19 cellular contexts compared by ENCODE assay signal in the genomic region with DNA sequence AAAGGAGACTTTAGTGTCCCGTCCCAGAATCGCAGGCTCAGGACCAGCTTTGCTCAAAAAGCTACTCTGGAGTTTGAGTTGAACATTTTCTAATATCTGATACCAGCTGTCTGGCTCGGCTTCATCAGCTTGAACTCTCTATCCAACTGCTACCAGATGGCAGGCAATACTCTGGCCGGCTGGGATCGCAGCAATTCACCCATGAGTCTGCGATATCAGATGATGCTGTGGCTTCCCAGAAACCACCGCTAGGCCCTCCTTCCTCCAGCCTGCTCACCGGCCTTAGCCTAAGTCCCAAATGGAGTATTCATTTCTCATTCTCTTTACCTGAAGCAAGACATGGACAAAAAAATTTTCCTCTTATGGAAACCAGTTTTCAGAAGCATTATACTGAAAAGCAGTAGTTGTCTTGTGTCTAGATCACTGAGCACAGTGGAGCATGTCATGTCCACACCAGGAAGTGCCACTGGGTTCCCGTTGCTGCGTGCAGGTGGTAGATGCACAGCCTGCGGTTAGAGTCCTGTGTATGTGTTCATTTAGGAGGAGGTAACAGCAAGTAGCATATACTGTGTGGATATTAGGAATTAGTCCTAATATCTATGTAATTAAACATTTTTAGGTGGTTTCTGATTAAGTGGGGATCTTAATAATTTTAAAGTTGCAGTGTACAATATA.
DNase-seq lines count a peak whose midpoint lies in the region; ATAC-seq and TF ChIP-seq lines count a peak whose summit lies in the region.
"Had no signal": no experiment of that assay in that cellular context is flagged by ENCODE, and none has a peak within 500 bp of the region (broad histone marks: within the 10 kb centered on the region; RNA-seq: fewer than 3 reads in every experiment).

No MANE protein-coding gene starts in this region.

- H4K8ac ChIP-seq in trophoblast cell (ENCODE audit: low read depth, low read length) = no peak overlapping the region

- intact Hi-C loops in posterior cingulate gyrus (cut with DNase I) = no loop called here

- no peak overlapping the region for H3K23ac ChIP-seq in trophoblast cell (ENCODE audit: low read length)

- H3K4me3 ChIP-seq in Jurkat, Clone E6-1 (ENCODE audit: low read length) = no peak overlapping the region; the same call in 1 of the 2 replicates
- H3K4me3 ChIP-seq in WERI-Rb-1 (ENCODE audit: low read depth, low read length) (no peak overlapping the region), trophoblast cell (ENCODE audit: low read depth, low read length) (no peak overlapping the region)
- H3K4me3 ChIP-seq: K562 had no signal

- no peak overlapping the region for H3K4me2 ChIP-seq in trophoblast cell (ENCODE audit: low read length)

- TF ChIP-seq CTCF in WERI-Rb-1 (IDR thresholded peaks at IDR 0.05; ENCODE audit: low read depth, low read length) = no peak

- no peak overlapping the region for H2AK5ac ChIP-seq in trophoblast cell (ENCODE audit: low read length)

- H2BK12ac ChIP-seq in trophoblast cell (ENCODE audit: low read length) = peak overlapping the region; percentile 53

- H3K36me3 ChIP-seq in WERI-Rb-1 (no peaks in the 10 kb centered on the region), trophoblast cell (ENCODE audit: control insufficient read depth in 1 of 2, insufficient read depth in 2 of 2, low read length in 2 of 2) (no peaks in the 10 kb centered on the region)

- no peak overlapping the region for H3K18ac ChIP-seq in trophoblast cell (ENCODE audit: low read length)

- H3K27me3 ChIP-seq in WERI-Rb-1 (ENCODE audit: insufficient read depth, low read depth, severe bottlenecking) (no peaks in the 10 kb centered on the region), trophoblast cell (ENCODE audit: insufficient read depth, low read length) (no peaks in the 10 kb centered on the region)

- H4K12ac ChIP-seq in trophoblast cell (ENCODE audit: low read depth, low read length) = no peak overlapping the region

- H3K27ac ChIP-seq in WERI-Rb-1 (peak overlapping the region; percentile 60), trophoblast cell (ENCODE audit: low read depth, low read length) (no peak overlapping the region)

- H3K79me2 ChIP-seq in trophoblast cell (ENCODE audit: control insufficient read depth, insufficient read depth, low read length, poor library complexity) = no peaks in the 10 kb centered on the region

- peak; percentile 81 for DNase-seq in Jurkat, Clone E6-1 (ENCODE audit: low read depth, low spot score)
- DNase-seq in NCI-H69 (lab: John Stamatoyannopoulos, UW) (peak; percentile 5), WERI-Rb-1 (peak; percentile 83), trophoblast cell (no peak), posterior cingulate gyrus (no peak), NCI-H2029 (lab: John Stamatoyannopoulos, UW) (no peak)
- no peak for DNase-seq in activated CD4-positive, alpha-beta T cell treated with anti-CD3 and anti-CD28 coated beads, Interleukin-2, amount 50 U/mL, for 1 hour
- DNase-seq: AML-193, C1 segment of cervical spinal cord, EL, MM.1S, NCI-H1092, NCI-H1436, NCI-H2029 treated with DMSO at 0.1 percent for 48 hours, NCI-H526 treated with DMSO at 0.1 percent for 48 hours, SIG-M5 had no signal

- peaks cover 3% of the 10 kb centered on the region for H3K9me3 ChIP-seq in WERI-Rb-1 (ENCODE audit: severe bottlenecking)
- H3K9me3 ChIP-seq in trophoblast cell (ENCODE audit: insufficient read depth, low read depth, low read length) = no peaks in the 10 kb centered on the region

- no peak overlapping the region for H3K14ac ChIP-seq in trophoblast cell (ENCODE audit: low read length)

- H3K9ac ChIP-seq in trophoblast cell (ENCODE audit: low read length) = no peak overlapping the region

- H3K4me1 ChIP-seq in trophoblast cell (ENCODE audit: control insufficient read depth in 1 of 2, insufficient read depth in 2 of 2, low read length in 2 of 2) = no peaks in the 10 kb centered on the region

- no peak overlapping the region for H3K4ac ChIP-seq in trophoblast cell (ENCODE audit: low read depth, low read length)

- H3K79me1 ChIP-seq in trophoblast cell (ENCODE audit: low read length) = no peaks in the 10 kb centered on the region

- H4K91ac ChIP-seq in trophoblast cell (ENCODE audit: low read depth, low read length) = no peak overlapping the region

- H2BK120ac ChIP-seq in trophoblast cell (ENCODE audit: insufficient read depth, low read length, poor library complexity) = no peak overlapping the region

- H2AFZ ChIP-seq in trophoblast cell (ENCODE audit: insufficient read depth, low read length, poor library complexity) = no peak overlapping the region

- WGBS in trophoblast cell (ENCODE audit: extremely low coverage, insufficient coverage, insufficient read length) = no CpG with 5 or more reads among the region's 11 CpGs

- ATAC-seq in HG03432 (IDR thresholded peaks at IDR 0.05; ENCODE audit: unreplicated experiment) = no peak
- ATAC-seq: K562, Panc1 had no signal

- H2BK5ac ChIP-seq in trophoblast cell (ENCODE audit: low read depth, low read length, poor library complexity) = no peak overlapping the region

Comparison
In these comparisons a context has a peak if more than half of its experiments do, and no peak if none do; other contexts are left out.
1. DNase-seq: peak in Jurkat, Clone E6-1 (single experiment), NCI-H69 (single experiment) and WERI-Rb-1 (single experiment); none in trophoblast cell (0 of 2), posterior cingulate gyrus (0 of 10), activated CD4-positive, alpha-beta T cell treated with anti-CD3 and anti-CD28 coated beads, Interleukin-2, amount 50 U/mL, for 1 hour (single experiment) and NCI-H2029 (single experiment).